31 cellular contexts compared by ENCODE assay signal in the genomic region with DNA sequence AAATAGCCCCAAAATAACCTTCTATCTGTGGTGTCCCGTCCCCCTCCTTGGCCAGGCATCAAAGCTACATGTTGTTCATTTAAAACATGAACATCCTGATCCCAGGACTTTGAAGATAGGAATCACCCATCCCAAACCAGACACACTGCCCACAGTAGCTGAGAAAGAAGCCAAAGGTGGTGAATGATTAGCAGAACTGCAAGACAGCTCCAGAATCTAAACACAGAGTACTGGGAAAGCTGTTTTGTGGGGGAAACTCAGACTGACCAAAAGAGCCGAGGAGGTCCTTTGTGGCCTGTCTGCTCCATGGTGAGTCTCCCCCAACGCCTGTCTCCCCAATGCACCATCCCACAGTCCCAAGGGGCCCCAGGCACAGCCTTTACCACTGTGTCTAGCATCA. TPM values are rescaled to one million over a fixed set of nuclear protein-coding genes. Genes with fewer than 3 reads are reported as not detected.
"Had no signal": no experiment of that assay in that cellular context is flagged by ENCODE, and none has a peak within 500 bp of the region (broad histone marks: within the 10 kb centered on the region; RNA-seq: fewer than 3 reads in every experiment).

No MANE protein-coding gene starts in this region.

- H3K4me3 Mint-ChIP-seq: activated CD4-positive, alpha-beta T cell treated with anti-CD3 and anti-CD28 coated beads, Interleukin-2, amount 10 ng/mL, durations not matched to agents 24 days and 14 days; activated CD8-positive, alpha-beta T cell treated with anti-CD3 and anti-CD28 coated beads for 36 hours; activated naive CD4-positive, alpha-beta T cell treated with anti-CD3 and anti-CD28 coated beads, Interleukin-2, amount 50 U/mL, for 24 hours; activated naive CD8-positive, alpha-beta T cell treated with anti-CD3 and anti-CD28 coated beads, Interleukin-2, amount 10 ng/mL, durations not matched to agents 7 days and 5 days; activated T-cell treated with anti-CD3 and anti-CD28 coated beads, Interleukin-2, amount 50 U/mL, for 72 hours; activated T-helper 17 cell treated with anti-CD3 and anti-CD28 coated beads, Interleukin-2, amount 50 U/mL, for 72 hours; central memory CD8-positive, alpha-beta T cell; T-helper 1 cell treated with Interleukin-12 subunit alpha and Interleukin-12 subunit beta and Interleukin-4 antibody, amounts not matched to agents 30 μg/mL and 1 μg/mL, for 36 hours; T-helper 2 cell treated with Interferon-gamma antibody and Interleukin-4, amounts not matched to agents 5 μg/mL and 100 μg/mL, for 36 hours had no signal

- H3K27ac Mint-ChIP-seq: activated CD4-positive, alpha-beta T cell treated with anti-CD3 and anti-CD28 coated beads, Interleukin-2, amount 10 ng/mL, durations not matched to agents 24 days and 14 days; activated CD8-positive, alpha-beta T cell treated with anti-CD3 and anti-CD28 coated beads for 36 hours; activated naive CD4-positive, alpha-beta T cell treated with anti-CD3 and anti-CD28 coated beads, Interleukin-2, amount 50 U/mL, for 24 hours; activated naive CD8-positive, alpha-beta T cell treated with anti-CD3 and anti-CD28 coated beads, Interleukin-2, amount 10 ng/mL, durations not matched to agents 7 days and 5 days; activated T-cell treated with anti-CD3 and anti-CD28 coated beads, Interleukin-2, amount 50 U/mL, for 72 hours; activated T-helper 17 cell treated with anti-CD3 and anti-CD28 coated beads, Interleukin-2, amount 50 U/mL, for 72 hours; T-helper 1 cell treated with Interleukin-12 subunit alpha and Interleukin-12 subunit beta and Interleukin-4 antibody, amounts not matched to agents 30 μg/mL and 1 μg/mL, for 36 hours; T-helper 2 cell treated with Interferon-gamma antibody and Interleukin-4, amounts not matched to agents 5 μg/mL and 100 μg/mL, for 36 hours had no signal

- H3K4me1 ChIP-seq: SJCRH30 had no signal

- H3K9me3 Mint-ChIP-seq: activated CD8-positive, alpha-beta T cell treated with anti-CD3 and anti-CD28 coated beads for 36 hours; activated naive CD4-positive, alpha-beta T cell treated with anti-CD3 and anti-CD28 coated beads, Interleukin-2, amount 50 U/mL, for 24 hours had no signal

- H3K4me3 ChIP-seq: ascending aorta, cardiac muscle cell, MG63, SJCRH30, SK-N-MC had no signal

- H3K27me3 ChIP-seq: ascending aorta, cardiac muscle cell, SJCRH30 had no signal

- H3K36me3 Mint-ChIP-seq: activated naive CD4-positive, alpha-beta T cell treated with anti-CD3 and anti-CD28 coated beads, Interleukin-2, amount 50 U/mL, for 24 hours; activated naive CD8-positive, alpha-beta T cell treated with anti-CD3 and anti-CD28 coated beads, Interleukin-2, amount 10 ng/mL, durations not matched to agents 7 days and 5 days had no signal

- DNase-seq: activated CD4-positive, alpha-beta T cell treated with anti-CD3 and anti-CD28 coated beads, Interleukin-2, amount 10 ng/mL, durations not matched to agents 24 days and 14 days; activated CD4-positive, alpha-beta T cell treated with anti-CD3 and anti-CD28 coated beads, Interleukin-2, amount 50 U/mL, for 4 hours; activated CD8-positive, alpha-beta T cell treated with anti-CD3 and anti-CD28 coated beads for 36 hours; activated effector memory CD4-positive, alpha-beta T cell treated with anti-CD3 and anti-CD28 coated beads, Interleukin-2, amount 50 U/mL, for 16 hours; activated naive CD4-positive, alpha-beta T cell treated with Interleukin-2 at 50 U/mL for 16 hours; activated naive CD8-positive, alpha-beta T cell treated with anti-CD3 and anti-CD28 coated beads, Interleukin-2, amount 10 ng/mL, durations not matched to agents 7 days and 5 days; activated T-cell treated with anti-CD3 and anti-CD28 coated beads, Interleukin-2, amount 50 U/mL, for 1 hour; activated T-cell treated with anti-CD3 and anti-CD28 coated beads, Interleukin-2, amount 50 U/mL, for 72 hours; amygdala; Kasumi-1; MG63; NCI-H1092; NCI-H1436 treated with DMSO at 0.1 percent for 48 hours; NCI-H1694 treated with DMSO at 0.1 percent for 48 hours; NCI-H2029; NCI-H345; NCI-H524 treated with DMSO at 0.1 percent for 48 hours; SHP77; SJCRH30 had no signal

- H3K9me3 ChIP-seq: ascending aorta, SJCRH30 had no signal

- H3K36me3 ChIP-seq: ascending aorta, cardiac muscle cell, MG63, SJCRH30 had no signal

- H3K4me1 Mint-ChIP-seq: activated CD4-positive, alpha-beta T cell treated with anti-CD3 and anti-CD28 coated beads, Interleukin-2, amount 10 ng/mL, durations not matched to agents 24 days and 14 days; activated naive CD4-positive, alpha-beta T cell treated with anti-CD3 and anti-CD28 coated beads, Interleukin-2, amount 50 U/mL, for 24 hours; activated naive CD8-positive, alpha-beta T cell treated with anti-CD3 and anti-CD28 coated beads, Interleukin-2, amount 10 ng/mL, durations not matched to agents 7 days and 5 days; activated T-helper 17 cell treated with anti-CD3 and anti-CD28 coated beads, Interleukin-2, amount 50 U/mL, for 72 hours; central memory CD8-positive, alpha-beta T cell had no signal

- H3K27ac ChIP-seq: ascending aorta, cardiac muscle cell, SJCRH30, SK-N-MC had no signal

RNA-seq across cellular contexts. Expression of a gene that starts 7.3 kb away (rescaled TPM):
- total RNA-seq: activated CD4-positive, alpha-beta T cell treated with anti-CD3 and anti-CD28 coated beads, Interleukin-2, amount 10 ng/mL, durations not matched to agents 24 days and 14 days; activated CD8-positive, alpha-beta memory T cell treated with anti-CD3 and anti-CD28 coated beads for 36 hours; activated CD8-positive, alpha-beta T cell treated with anti-CD3 and anti-CD28 coated beads for 36 hours; activated naive CD8-positive, alpha-beta T cell treated with anti-CD3 and anti-CD28 coated beads, Interleukin-2, amount 10 ng/mL, durations not matched to agents 7 days and 5 days; activated T-cell treated with anti-CD3 and anti-CD28 coated beads, Interleukin-2, amount 50 U/mL, for 72 hours; activated T-helper 17 cell treated with anti-CD3 and anti-CD28 coated beads, Interleukin-2, amount 50 U/mL, for 72 hours; ascending aorta; cardiac muscle cell; NCI-H460; RPMI7951; SJCRH30 had no signal
- polyA plus RNA-seq: adipose tissue, cardiac muscle cell had no signal

RNA-seq across cellular contexts. Expression of a gene that starts 42.2 kb away (rescaled TPM):
- total RNA-seq: activated CD4-positive, alpha-beta T cell treated with anti-CD3 and anti-CD28 coated beads, Interleukin-2, amount 10 ng/mL, durations not matched to agents 24 days and 14 days; activated CD8-positive, alpha-beta memory T cell treated with anti-CD3 and anti-CD28 coated beads for 36 hours; activated CD8-positive, alpha-beta T cell treated with anti-CD3 and anti-CD28 coated beads for 36 hours; activated naive CD8-positive, alpha-beta T cell treated with anti-CD3 and anti-CD28 coated beads, Interleukin-2, amount 10 ng/mL, durations not matched to agents 7 days and 5 days; activated T-cell treated with anti-CD3 and anti-CD28 coated beads, Interleukin-2, amount 50 U/mL, for 72 hours; activated T-helper 17 cell treated with anti-CD3 and anti-CD28 coated beads, Interleukin-2, amount 50 U/mL, for 72 hours; ascending aorta; cardiac muscle cell; RPMI7951; SJCRH30 had no signal
- polyA plus RNA-seq: adipose tissue, cardiac muscle cell had no signal
